Comparison of ENCODE assay signal across 10 cellular contexts in the genomic region with DNA sequence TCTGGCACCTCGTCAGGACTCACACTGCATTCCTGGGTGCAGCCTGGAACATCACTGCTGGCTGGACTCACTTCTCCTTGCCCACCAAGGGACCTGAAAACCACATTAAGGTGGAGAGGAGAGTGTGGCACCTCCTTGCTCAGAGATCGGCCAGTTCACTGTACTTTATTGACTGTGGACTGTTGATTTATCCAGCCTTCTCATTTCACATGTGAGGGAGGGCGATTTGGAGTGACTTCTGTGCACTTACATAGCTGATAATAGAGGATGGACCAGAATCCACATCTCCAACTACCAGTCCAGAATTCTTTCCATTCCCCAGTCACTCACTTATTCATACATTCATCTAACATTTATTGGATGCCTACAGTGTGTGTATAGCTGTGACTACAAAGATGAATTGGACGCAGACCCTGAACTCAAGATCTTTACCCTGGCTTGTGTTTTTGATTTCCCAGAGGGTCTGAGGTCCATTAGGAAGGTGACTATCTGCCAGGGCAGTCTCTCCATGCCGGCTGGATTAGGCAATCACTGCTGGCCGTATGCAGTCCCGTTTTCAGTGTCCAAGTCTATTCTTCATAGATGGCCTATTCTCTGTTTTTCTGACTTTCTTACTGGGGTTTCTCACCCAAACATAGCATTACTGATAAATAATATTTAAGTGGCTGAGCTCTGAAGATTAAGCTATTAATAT.
DNase-seq lines count a peak whose midpoint lies in the region; ATAC-seq, FAIRE-seq and TF ChIP-seq lines count a peak whose summit lies in the region.
"Had no signal": no experiment of that assay in that cellular context is flagged by ENCODE, and none has a peak within 500 bp of the region (broad histone marks: within the 10 kb centered on the region; RNA-seq: fewer than 3 reads in every experiment).

No MANE protein-coding gene starts in this region.

- no peak overlapping the region for H3K4me3 ChIP-seq in A549
- H3K4me3 ChIP-seq in colonic mucosa: no peak overlapping the region
- no peak overlapping the region for H3K4me3 ChIP-seq in muscle layer of duodenum (ENCODE audit: low read depth in 1 of 2, low read length in 2 of 2)

- H3K9ac ChIP-seq in colonic mucosa (ENCODE audit: low read depth in 2 of 2, low read length in 2 of 2): no peak overlapping the region

- peak overlapping the region; percentile 41 to 99 (median 65) for H3K27ac Mint-ChIP-seq in IgD-negative memory B cell

- H3K9me3 ChIP-seq in A549 (no peaks in the 10 kb centered on the region), colonic mucosa (no peaks in the 10 kb centered on the region), muscle layer of duodenum (ENCODE audit: control insufficient read depth in 1 of 2, low read length in 2 of 2) (no peaks in the 10 kb centered on the region)

- ATAC-seq in A549 (peak in 1 of 2 experiments; percentile 31; a peak in 1 of 6 replicates), HG02642 (IDR thresholded peaks at IDR 0.05; ENCODE audit: poor library complexity, unreplicated experiment) (no peak)

- CTCF ChIA-PET in A549 (lab: Yijun Ruan, JAX): interaction anchor here (0.6 to 1.4 kb wide), 4 partner anchors 13 to 152 kb away, joined by 3 to 5 read pairs (median 3); no protein-coding TSS in a partner anchor

- TF ChIP-seq EP300 in A549 (IDR thresholded peaks at IDR 0.05): no peak

- no peak overlapping the region for H3K4me3 Mint-ChIP-seq in IgD-negative memory B cell

- TF ChIP-seq RAD21 in A549 (conservative IDR thresholded peaks at IDR 0.05 in 1 of 2, IDR thresholded peaks at IDR 0.05 in 1 of 2): no peak

- no peaks in the 10 kb centered on the region for H3K27me3 ChIP-seq in colonic mucosa
- H3K27me3 ChIP-seq in muscle layer of duodenum (ENCODE audit: low read depth, low read length): no peaks in the 10 kb centered on the region

- H3K27ac ChIP-seq in A549: peak overlapping the region; percentile 49 to 76; a peak in 5 of 6 replicates
- peak overlapping the region; percentile 49 for H3K27ac ChIP-seq in colonic mucosa
- peak overlapping the region; percentile 60 for H3K27ac ChIP-seq in muscle layer of duodenum (ENCODE audit: low read length)

- H3K4me2 ChIP-seq in A549: peak overlapping the region; percentile 66

- peaks cover 0 to 2% (median 0%) of the 10 kb centered on the region in 3 donors for H3K9me3 Mint-ChIP-seq in IgD-negative memory B cell
- H3K9me3 Mint-ChIP-seq: CD14-positive monocyte had no signal

- H3K4me1 Mint-ChIP-seq in IgD-negative memory B cell: peaks cover 20 to 26% (median 21%) of the 10 kb centered on the region in 3 donors

- H3K27me3 Mint-ChIP-seq in IgD-negative memory B cell: no peaks in the 10 kb centered on the region

- H3K4me1 ChIP-seq in A549: peaks cover 58% of the 10 kb centered on the region
- H3K4me1 ChIP-seq in colonic mucosa: no peaks in the 10 kb centered on the region
- H3K4me1 ChIP-seq in muscle layer of duodenum (ENCODE audit: control insufficient read depth in 1 of 2, insufficient read depth in 2 of 2, low read length in 2 of 2): peaks cover 0 to 10% of the 10 kb centered on the region in 2 donors

- POLR2A ChIA-PET in A549 (lab: Yijun Ruan, JAX): no interaction called here

- 71% methylated on average over 7 of the region's 7 CpGs for WGBS in A549 (ENCODE audit: missing lambda C conversion rate)

- intact Hi-C loops in colonic mucosa (cut with DNase I): no loop called here

- FAIRE-seq in A549 (lab: Jason Lieb, UNC): no peak

- no peak for DNase-seq in A549 (ENCODE audit: low read depth in 1 of 2, low spot score in 1 of 2)
- no peak for DNase-seq in colonic mucosa
- no peak for DNase-seq in anterior cingulate cortex (lab: John Stamatoyannopoulos, UW)
- DNase-seq in NCI-H1092 treated with DMSO at 0.1 percent for 48 hours (lab: John Stamatoyannopoulos, UW): no peak
- no peak for DNase-seq in NCI-H226
- DNase-seq: NCI-H69 had no signal

- peaks cover 2% of the 10 kb centered on the region for H3K36me3 Mint-ChIP-seq in IgD-negative memory B cell
- H3K36me3 Mint-ChIP-seq: CD14-positive monocyte had no signal

- H3K36me3 ChIP-seq in colonic mucosa (no peaks in the 10 kb centered on the region), muscle layer of duodenum (ENCODE audit: control insufficient read depth in 1 of 2, insufficient read depth in 2 of 2, low read length in 2 of 2) (no peaks in the 10 kb centered on the region)

- no peak for TF ChIP-seq POLR2A in A549 (IDR thresholded peaks at IDR 0.05; ENCODE audit: low read length)

- TF ChIP-seq CTCF in A549 (IDR thresholded peaks at IDR 0.05) (no peak), colonic mucosa (IDR thresholded peaks at IDR 0.05) (no peak)

TF ChIP-seq in A549, 52 proteins besides CTCF, POLR2A, EP300 and RAD21:
- no peak for TF ChIP-seq FOSL2 (IDR thresholded peaks at IDR 0.05)
- no peak for TF ChIP-seq FOSL2 (CRISPR knock-in tag; IDR thresholded peaks at IDR 0.05)
- TF ChIP-seq MAZ (IDR thresholded peaks at IDR 0.05; ENCODE audit: borderline replicate concordance, low read depth, low read length): no peak
- TF ChIP-seq MYC (IDR thresholded peaks at IDR 0.05; ENCODE audit: borderline replicate concordance, low read length): no peak
- TF ChIP-seq, protein P1, sequence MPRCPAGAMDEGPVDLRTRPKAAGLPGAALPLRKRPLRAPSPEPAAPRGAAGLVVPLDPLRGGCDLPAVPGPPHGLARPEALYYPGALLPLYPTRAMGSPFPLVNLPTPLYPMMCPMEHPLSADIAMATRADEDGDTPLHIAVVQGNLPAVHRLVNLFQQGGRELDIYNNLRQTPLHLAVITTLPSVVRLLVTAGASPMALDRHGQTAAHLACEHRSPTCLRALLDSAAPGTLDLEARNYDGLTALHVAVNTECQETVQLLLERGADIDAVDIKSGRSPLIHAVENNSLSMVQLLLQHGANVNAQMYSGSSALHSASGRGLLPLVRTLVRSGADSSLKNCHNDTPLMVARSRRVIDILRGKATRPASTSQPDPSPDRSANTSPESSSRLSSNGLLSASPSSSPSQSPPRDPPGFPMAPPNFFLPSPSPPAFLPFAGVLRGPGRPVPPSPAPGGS (IDR thresholded peaks at IDR 0.05): no peak
- TF ChIP-seq TFCP2L1 (CRISPR knock-in tag; IDR thresholded peaks at IDR 0.05): no peak
- TF ChIP-seq, protein P2, sequence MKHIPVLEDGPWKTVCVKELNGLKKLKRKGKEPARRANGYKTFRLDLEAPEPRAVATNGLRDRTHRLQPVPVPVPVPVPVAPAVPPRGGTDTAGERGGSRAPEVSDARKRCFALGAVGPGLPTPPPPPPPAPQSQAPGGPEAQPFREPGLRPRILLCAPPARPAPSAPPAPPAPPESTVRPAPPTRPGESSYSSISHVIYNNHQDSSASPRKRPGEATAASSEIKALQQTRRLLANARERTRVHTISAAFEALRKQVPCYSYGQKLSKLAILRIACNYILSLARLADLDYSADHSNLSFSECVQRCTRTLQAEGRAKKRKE (CRISPR knock-in tag; IDR thresholded peaks at IDR 0.05; ENCODE audit: low read depth): no peak
- TF ChIP-seq, protein P3, sequence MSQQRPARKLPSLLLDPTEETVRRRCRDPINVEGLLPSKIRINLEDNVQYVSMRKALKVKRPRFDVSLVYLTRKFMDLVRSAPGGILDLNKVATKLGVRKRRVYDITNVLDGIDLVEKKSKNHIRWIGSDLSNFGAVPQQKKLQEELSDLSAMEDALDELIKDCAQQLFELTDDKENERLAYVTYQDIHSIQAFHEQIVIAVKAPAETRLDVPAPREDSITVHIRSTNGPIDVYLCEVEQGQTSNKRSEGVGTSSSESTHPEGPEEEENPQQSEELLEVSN (IDR thresholded peaks at IDR 0.05; ENCODE audit: borderline replicate concordance, low read depth): no peak
- peak in 1 of 2 experiments; percentile 22; a peak in 1 of 4 replicates for TF ChIP-seq CEBPB (IDR thresholded peaks at IDR 0.05)
